Comparison of ENCODE assay signal across 11 cellular contexts in genomic region chr6:317452-318144, GRCh38. TPM values are rescaled to one million over a fixed set of nuclear protein-coding genes. Genes with fewer than 3 reads are reported as not detected.
DNase-seq lines count a peak whose midpoint lies in the region; ATAC-seq and TF ChIP-seq lines count a peak whose summit lies in the region.
"Had no signal": no experiment of that assay in that cellular context is flagged by ENCODE, and none has a peak within 500 bp of the region (broad histone marks: within the 10 kb centered on the region; RNA-seq: fewer than 3 reads in every experiment).

No MANE protein-coding gene starts in this region.

- peak overlapping the region; percentile 21 for H3K4me3 Mint-ChIP-seq in endothelial cell (ENCODE audit: unreplicated experiment)
- H3K4me3 Mint-ChIP-seq in GM23338, result no peak overlapping the region
- H3K4me3 Mint-ChIP-seq: CD8-positive, alpha-beta T cell had no signal

- H3K4me1 ChIP-seq in GM23338 (ENCODE audit: insufficient read depth), result peaks cover 15% of the 10 kb centered on the region; the same call in 1 of the 2 replicates
- H3K4me1 ChIP-seq in colonic mucosa, result no peaks in the 10 kb centered on the region

- no peak for TF ChIP-seq CTCF in GM12865 (IDR thresholded peaks at IDR 0.05; ENCODE audit: insufficient read depth, low read depth, low read length, missing control alignments)
- no peak for TF ChIP-seq CTCF in endothelial cell (IDR thresholded peaks at IDR 0.05; ENCODE audit: unreplicated experiment)
- TF ChIP-seq CTCF in GM23338 (conservative IDR thresholded peaks at IDR 0.05; ENCODE audit: low read depth in 2 of 2), result no peak
- TF ChIP-seq CTCF in colonic mucosa (IDR thresholded peaks at IDR 0.05), result no peak

- intact Hi-C loops in colonic mucosa (cut with DNase I), result no loop called here

- peak; percentile 35 for ATAC-seq in GM19372 (IDR thresholded peaks at IDR 0.05; ENCODE audit: low read depth, unreplicated experiment)
- ATAC-seq in HG03064 (IDR thresholded peaks at IDR 0.05; ENCODE audit: low read depth, unreplicated experiment), result peak; percentile 25
- ATAC-seq in GM23338, result no peak
- ATAC-seq: CD8-positive, alpha-beta T cell had no signal

- H3K36me3 Mint-ChIP-seq in endothelial cell (ENCODE audit: low read depth, unreplicated experiment), result peaks cover 7% of the 10 kb centered on the region
- peaks cover 16% of the 10 kb centered on the region for H3K36me3 Mint-ChIP-seq in GM23338 (ENCODE audit: low read depth)

- no peaks in the 10 kb centered on the region for H3F3A ChIP-seq in GM23338 (replicated peaks; ENCODE audit: low read depth)

- H3K4me1 Mint-ChIP-seq in endothelial cell (ENCODE audit: unreplicated experiment), result peaks cover 7% of the 10 kb centered on the region
- peaks cover 5% of the 10 kb centered on the region for H3K4me1 Mint-ChIP-seq in GM23338

- H3K4me3 ChIP-seq in GM12865 (ENCODE audit: low read depth, low read length), result peak overlapping the region; percentile 5
- H3K4me3 ChIP-seq in GM23338, result no peak overlapping the region
- no peak overlapping the region for H3K4me3 ChIP-seq in colonic mucosa
- H3K4me3 ChIP-seq: lung had no signal

- peaks cover 3% of the 10 kb centered on the region; the same call in 1 of the 2 replicates for H3K9me2 ChIP-seq in GM23338 (ENCODE audit: insufficient read depth)

- H3K9me3 Mint-ChIP-seq in endothelial cell (ENCODE audit: unreplicated experiment) (peaks cover 13% of the 10 kb centered on the region), GM23338 (peaks cover 5% of the 10 kb centered on the region; the same call in 2 of the 3 replicates)
- H3K9me3 Mint-ChIP-seq: CD8-positive, alpha-beta T cell had no signal

- DNase-seq in GM12865 (ENCODE audit: low read depth), result peak; percentile 94
- DNase-seq in endothelial cell (ENCODE audit: low spot score), result no peak
- no peak for DNase-seq in NOMO-1 treated with dmso at 0.1 percent for 144 hours (lab: John Stamatoyannopoulos, UW; ENCODE audit: unreplicated experiment)
- no peak for DNase-seq in stimulated activated naive CD4-positive, alpha-beta T cell treated with Interleukin-2 at 50 U/mL for 16 hours (lab: John Stamatoyannopoulos, UW)
- DNase-seq in GM23338 (ENCODE audit: low spot score), result no peak
- DNase-seq in colonic mucosa, result no peak
- DNase-seq: activated CD4-positive, CD25-positive, alpha-beta regulatory T cell had no signal

- no peaks in the 10 kb centered on the region for H3K27me3 Mint-ChIP-seq in endothelial cell (ENCODE audit: unreplicated experiment)
- H3K27me3 Mint-ChIP-seq in GM23338 (ENCODE audit: insufficient read depth, low read depth, poor library complexity), result peaks cover 8% of the 10 kb centered on the region

- no peak overlapping the region for H3K9ac ChIP-seq in colonic mucosa (ENCODE audit: low read depth in 2 of 2, low read length in 2 of 2)

- peaks cover 6% of the 10 kb centered on the region for H4K20me1 ChIP-seq in GM23338 (replicated peaks; ENCODE audit: insufficient read depth)

- H3K4me2 ChIP-seq in GM23338, result no peak overlapping the region

- H3K36me3 ChIP-seq in GM23338 (ENCODE audit: insufficient read depth) (peaks cover 3% of the 10 kb centered on the region), colonic mucosa (no peaks in the 10 kb centered on the region)

- H3K27ac ChIP-seq in GM23338 (ENCODE audit: low read depth), result no peak overlapping the region
- no peak overlapping the region for H3K27ac ChIP-seq in colonic mucosa

- H3K79me2 ChIP-seq in GM23338 (replicated peaks; ENCODE audit: insufficient read depth), result peaks cover 5% of the 10 kb centered on the region

- H3K27me3 ChIP-seq in GM23338 (ENCODE audit: insufficient read depth) (no peaks in the 10 kb centered on the region), colonic mucosa (no peaks in the 10 kb centered on the region)

- no peak overlapping the region for H2AFZ ChIP-seq in GM23338

- H3K9me3 ChIP-seq in colonic mucosa, result no peaks in the 10 kb centered on the region

- H3K27ac Mint-ChIP-seq in endothelial cell (ENCODE audit: unreplicated experiment), result no peak overlapping the region
- H3K27ac Mint-ChIP-seq in GM23338, result no peak overlapping the region
- H3K27ac Mint-ChIP-seq: CD8-positive, alpha-beta T cell had no signal

TF ChIP-seq in GM23338, 12 proteins besides CTCF, POLR2A, EP300 and RAD21:
- TF ChIP-seq ZNF114 (CRISPR knock-in tag; IDR thresholded peaks at IDR 0.05) (no peak), CREB1 (CRISPR knock-in tag; IDR thresholded peaks at IDR 0.05; ENCODE audit: low read depth) (no peak), EZH2phosphoT487 (IDR thresholded peaks at IDR 0.05; ENCODE audit: unreplicated experiment) (no peak)

RNA-seq across cellular contexts. Expression of gene DUSP22, which starts 25.3 kb away (rescaled TPM):
- total RNA-seq in endothelial cell (ENCODE audit: unreplicated experiment) (57.3 TPM), colonic mucosa (10 to 100 TPM; 20.5 to 24.5 TPM)
- 31.0 and 36.8 TPM in 2 replicates for total RNA-seq in GM23338 (2014; rRNA removed; shearing (Covaris generic))
- polyA plus RNA-seq in GM23338 (2016; fragmentation: Nextera tagmentation; extraction: Ambion mirVana), result 11.2 and 12.8 TPM in 2 replicates
